Comparison of ENCODE assay signal across 1 cellular context in genomic region chr9:104747565-104748358, GRCh38.
TF ChIP-seq lines count a peak whose summit lies in the region.

Gene NIPSNAP3A, plus strand, starts transcription at chr9:104747683. Its CDS starts 110 bp downstream, at chr9:104747793.

TF ChIP-seq in WTC11, 78 proteins besides CTCF, POLR2A, EP300 and RAD21 (continued from another document):
- TF ChIP-seq ZNF425 (CRISPR knock-in tag; conservative IDR thresholded peaks at IDR 0.05) (no peak), SP1 (CRISPR knock-in tag; conservative IDR thresholded peaks at IDR 0.05) (peak; percentile 80), ZNF512 (CRISPR knock-in tag; IDR thresholded peaks at IDR 0.05; ENCODE audit: borderline replicate concordance) (no peak), MAX (CRISPR knock-in tag; IDR thresholded peaks at IDR 0.05) (peak; percentile 73), SOX15 (CRISPR knock-in tag; IDR thresholded peaks at IDR 0.05) (no peak), ZNF219 (CRISPR knock-in tag; IDR thresholded peaks at IDR 0.05; ENCODE audit: borderline replicate concordance) (no peak), E2F5 (CRISPR knock-in tag; IDR thresholded peaks at IDR 0.05) (peak; percentile 27; the same call in 1 of the 2 replicates), ZBTB21 (CRISPR knock-in tag; IDR thresholded peaks at IDR 0.05; ENCODE audit: borderline replicate concordance) (no peak)
